ENCODE assay signal across 1 cellular context in the genomic region with DNA sequence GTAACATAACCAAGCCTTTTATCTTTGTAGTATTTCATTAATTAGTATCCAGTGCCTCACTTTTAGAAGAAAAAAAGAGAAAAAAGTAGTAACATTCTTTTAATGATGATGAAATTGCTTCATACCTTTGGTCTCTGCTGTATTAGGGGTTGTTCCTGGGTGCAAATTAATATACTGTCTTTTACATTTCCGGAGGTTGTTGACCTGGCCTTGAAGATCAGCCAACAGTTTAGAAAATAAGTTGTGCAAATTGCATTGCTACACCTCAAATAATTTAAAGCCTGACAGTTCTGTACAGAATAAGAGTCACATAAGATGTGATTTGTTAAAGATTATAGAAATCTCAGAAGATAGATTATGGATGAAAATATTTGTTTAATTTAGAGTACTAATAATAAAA.
TF ChIP-seq lines count a peak whose summit lies in the region.

No MANE protein-coding gene starts in this region.

TF ChIP-seq in HepG2, 621 proteins besides CTCF, POLR2A, EP300 and RAD21:
- TF ChIP-seq, protein P1, sequence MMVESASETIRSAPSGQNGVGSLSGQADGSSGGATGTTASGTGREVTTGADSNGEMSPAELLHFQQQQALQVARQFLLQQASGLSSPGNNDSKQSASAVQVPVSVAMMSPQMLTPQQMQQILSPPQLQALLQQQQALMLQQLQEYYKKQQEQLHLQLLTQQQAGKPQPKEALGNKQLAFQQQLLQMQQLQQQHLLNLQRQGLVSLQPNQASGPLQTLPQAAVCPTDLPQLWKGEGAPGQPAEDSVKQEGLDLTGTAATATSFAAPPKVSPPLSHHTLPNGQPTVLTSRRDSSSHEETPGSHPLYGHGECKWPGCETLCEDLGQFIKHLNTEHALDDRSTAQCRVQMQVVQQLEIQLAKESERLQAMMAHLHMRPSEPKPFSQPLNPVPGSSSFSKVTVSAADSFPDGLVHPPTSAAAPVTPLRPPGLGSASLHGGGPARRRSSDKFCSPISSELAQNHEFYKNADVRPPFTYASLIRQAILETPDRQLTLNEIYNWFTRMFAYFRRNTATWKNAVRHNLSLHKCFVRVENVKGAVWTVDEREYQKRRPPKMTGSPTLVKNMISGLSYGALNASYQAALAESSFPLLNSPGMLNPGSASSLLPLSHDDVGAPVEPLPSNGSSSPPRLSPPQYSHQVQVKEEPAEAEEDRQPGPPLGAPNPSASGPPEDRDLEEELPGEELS (CRISPR knock-in tag; IDR thresholded peaks at IDR 0.05) = peak; percentile 36; the same call in 1 of the 2 replicates
- TF ChIP-seq FOXA3 (CRISPR knock-in tag; IDR thresholded peaks at IDR 0.05) (peak; percentile 23; the same call in 1 of the 2 replicates), FOXP1 (IDR thresholded peaks at IDR 0.05) (no peak), FOXP1 (CRISPR knock-in tag; IDR thresholded peaks at IDR 0.05) (peak; percentile 43; the same call in 1 of the 2 replicates), NR2C2 (CRISPR knock-in tag; IDR thresholded peaks at IDR 0.05; ENCODE audit: borderline replicate concordance) (no peak), RXRB (CRISPR knock-in tag; IDR thresholded peaks at IDR 0.05; ENCODE audit: borderline replicate concordance) (0 out of 2 replicates have a peak, but pooled peaks have one; percentile 11), KDM1A (CRISPR knock-in tag; IDR thresholded peaks at IDR 0.05) (no peak), SIX1 (CRISPR knock-in tag; IDR thresholded peaks at IDR 0.05; ENCODE audit: borderline replicate concordance) (no peak), MIXL1 (CRISPR knock-in tag; IDR thresholded peaks at IDR 0.05) (peak; percentile 67), MED1 (CRISPR knock-in tag; IDR thresholded peaks at IDR 0.05) (peak; percentile 22; the same call in 1 of the 2 replicates), ETV5 (CRISPR knock-in tag; IDR thresholded peaks at IDR 0.05; ENCODE audit: borderline replicate concordance) (peak; percentile 51; the same call in 1 of the 2 replicates), GATAD2A (CRISPR knock-in tag; IDR thresholded peaks at IDR 0.05) (peak; percentile 55), ZNF549 (CRISPR knock-in tag; IDR thresholded peaks at IDR 0.05) (no peak), SOX5 (CRISPR knock-in tag; IDR thresholded peaks at IDR 0.05; ENCODE audit: borderline replicate concordance) (peak; percentile 17; the same call in 1 of the 2 replicates)
- TF ChIP-seq, protein P2, sequence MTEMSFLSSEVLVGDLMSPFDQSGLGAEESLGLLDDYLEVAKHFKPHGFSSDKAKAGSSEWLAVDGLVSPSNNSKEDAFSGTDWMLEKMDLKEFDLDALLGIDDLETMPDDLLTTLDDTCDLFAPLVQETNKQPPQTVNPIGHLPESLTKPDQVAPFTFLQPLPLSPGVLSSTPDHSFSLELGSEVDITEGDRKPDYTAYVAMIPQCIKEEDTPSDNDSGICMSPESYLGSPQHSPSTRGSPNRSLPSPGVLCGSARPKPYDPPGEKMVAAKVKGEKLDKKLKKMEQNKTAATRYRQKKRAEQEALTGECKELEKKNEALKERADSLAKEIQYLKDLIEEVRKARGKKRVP (CRISPR knock-in tag; IDR thresholded peaks at IDR 0.05) = no peak
- TF ChIP-seq, protein P3, sequence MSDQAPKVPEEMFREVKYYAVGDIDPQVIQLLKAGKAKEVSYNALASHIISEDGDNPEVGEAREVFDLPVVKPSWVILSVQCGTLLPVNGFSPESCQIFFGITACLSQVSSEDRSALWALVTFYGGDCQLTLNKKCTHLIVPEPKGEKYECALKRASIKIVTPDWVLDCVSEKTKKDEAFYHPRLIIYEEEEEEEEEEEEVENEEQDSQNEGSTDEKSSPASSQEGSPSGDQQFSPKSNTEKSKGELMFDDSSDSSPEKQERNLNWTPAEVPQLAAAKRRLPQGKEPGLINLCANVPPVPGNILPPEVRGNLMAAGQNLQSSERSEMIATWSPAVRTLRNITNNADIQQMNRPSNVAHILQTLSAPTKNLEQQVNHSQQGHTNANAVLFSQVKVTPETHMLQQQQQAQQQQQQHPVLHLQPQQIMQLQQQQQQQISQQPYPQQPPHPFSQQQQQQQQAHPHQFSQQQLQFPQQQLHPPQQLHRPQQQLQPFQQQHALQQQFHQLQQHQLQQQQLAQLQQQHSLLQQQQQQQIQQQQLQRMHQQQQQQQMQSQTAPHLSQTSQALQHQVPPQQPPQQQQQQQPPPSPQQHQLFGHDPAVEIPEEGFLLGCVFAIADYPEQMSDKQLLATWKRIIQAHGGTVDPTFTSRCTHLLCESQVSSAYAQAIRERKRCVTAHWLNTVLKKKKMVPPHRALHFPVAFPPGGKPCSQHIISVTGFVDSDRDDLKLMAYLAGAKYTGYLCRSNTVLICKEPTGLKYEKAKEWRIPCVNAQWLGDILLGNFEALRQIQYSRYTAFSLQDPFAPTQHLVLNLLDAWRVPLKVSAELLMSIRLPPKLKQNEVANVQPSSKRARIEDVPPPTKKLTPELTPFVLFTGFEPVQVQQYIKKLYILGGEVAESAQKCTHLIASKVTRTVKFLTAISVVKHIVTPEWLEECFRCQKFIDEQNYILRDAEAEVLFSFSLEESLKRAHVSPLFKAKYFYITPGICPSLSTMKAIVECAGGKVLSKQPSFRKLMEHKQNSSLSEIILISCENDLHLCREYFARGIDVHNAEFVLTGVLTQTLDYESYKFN (CRISPR knock-in tag; conservative IDR thresholded peaks at IDR 0.05) = 0 out of 2 replicates have a peak, but pooled peaks have one; percentile 14
